Comparison of ENCODE assay signal across 14 cellular contexts in genomic region chr17:27569884-27570577, GRCh38.
DNase-seq lines count a peak whose midpoint lies in the region; ATAC-seq and TF ChIP-seq lines count a peak whose summit lies in the region.
"Had no signal": no experiment of that assay in that cellular context is flagged by ENCODE, and none has a peak within 500 bp of the region (broad histone marks: within the 10 kb centered on the region; RNA-seq: fewer than 3 reads in every experiment).

No MANE protein-coding gene starts in this region.

- ATAC-seq in SK-N-SH treated with all-trans-retinoic acid at 6 μM for 48 hours (no peak), GM18505 (IDR thresholded peaks at IDR 0.05; ENCODE audit: unreplicated experiment) (no peak), HG03135 (IDR thresholded peaks at IDR 0.05; ENCODE audit: unreplicated experiment) (no peak), GM19455 (IDR thresholded peaks at IDR 0.05; ENCODE audit: unreplicated experiment) (no peak)
- ATAC-seq in central memory CD8-positive, alpha-beta T cell (replicated peaks; ENCODE audit: extremely low read depth, poor library complexity, severe bottlenecking) = no peak
- ATAC-seq: Right ventricle myocardium inferior had no signal

- peaks cover 14% of the 10 kb centered on the region for H3K79me1 ChIP-seq in trophoblast cell (ENCODE audit: low read length)

- WGBS in SK-N-SH (ENCODE audit: low lambda C conversion rate) = 91% methylated on average over 7 of the region's 7 CpGs
- no CpG with 5 or more reads among the region's 7 CpGs for WGBS in trophoblast cell (ENCODE audit: extremely low coverage, insufficient coverage, insufficient read length)

- H3K4me2 ChIP-seq in SK-N-SH (no peak overlapping the region), trophoblast cell (ENCODE audit: low read length) (no peak overlapping the region)

- H2AFZ ChIP-seq in SK-N-SH (ENCODE audit: low read depth) = no peak overlapping the region
- peak overlapping the region; percentile 37 for H2AFZ ChIP-seq in trophoblast cell (ENCODE audit: insufficient read depth, low read length, poor library complexity)

- H3K9me3 ChIP-seq in SK-N-SH (no peaks in the 10 kb centered on the region), trophoblast cell (ENCODE audit: insufficient read depth, low read depth, low read length) (no peaks in the 10 kb centered on the region)
- H3K9me3 ChIP-seq: upper lobe of right lung had no signal

- no peaks in the 10 kb centered on the region for H3K9me2 ChIP-seq in SK-N-SH

- peak overlapping the region; percentile 62 for H2AK5ac ChIP-seq in trophoblast cell (ENCODE audit: low read length)

- H4K12ac ChIP-seq in trophoblast cell (ENCODE audit: low read depth, low read length) = peak overlapping the region; percentile 25

- H3K4me1 Mint-ChIP-seq in central memory CD8-positive, alpha-beta T cell = peaks cover 32% of the 10 kb centered on the region

- H3K4me3 Mint-ChIP-seq in central memory CD8-positive, alpha-beta T cell = no peak overlapping the region

- no peak for TF ChIP-seq POLR2A in GM18505 (IDR thresholded peaks at IDR 0.05; ENCODE audit: borderline replicate concordance, extremely low read depth, insufficient read depth, insufficient read length)

- no peaks in the 10 kb centered on the region for H3K27me3 Mint-ChIP-seq in central memory CD8-positive, alpha-beta T cell

- CTCF ChIA-PET in SK-N-SH (lab: Yijun Ruan, JAX) = interaction anchor here (0.8 to 5.2 kb wide), 10 partner anchors 10 to 114 kb away, joined by 3 to 55 read pairs (median 4); partner anchors contain the start of gene KSR1

- peak overlapping the region; percentile 48 for H2BK120ac ChIP-seq in trophoblast cell (ENCODE audit: insufficient read depth, low read length, poor library complexity)

- POLR2A ChIA-PET in SK-N-SH (lab: Yijun Ruan, JAX) = no interaction called here

- peaks cover 29 to 51% of the 10 kb centered on the region in 2 experiments; a peak in 3 of 4 replicates for H3K4me1 ChIP-seq in SK-N-SH (ENCODE audit: control insufficient read depth in 1 of 2, insufficient read depth in 2 of 2, low read depth in 1 of 2, low read length in 1 of 2)
- H3K4me1 ChIP-seq in trophoblast cell (ENCODE audit: control insufficient read depth in 1 of 2, insufficient read depth in 2 of 2, low read length in 2 of 2) = peaks cover 23 to 38% of the 10 kb centered on the region in 2 experiments

- peaks cover 6% of the 10 kb centered on the region for H3K36me3 Mint-ChIP-seq in central memory CD8-positive, alpha-beta T cell (ENCODE audit: insufficient read depth)

- H4K8ac ChIP-seq in trophoblast cell (ENCODE audit: low read depth, low read length) = peak overlapping the region; percentile 41

- H3K9ac ChIP-seq in SK-N-SH = no peak overlapping the region
- no peak overlapping the region for H3K9ac ChIP-seq in trophoblast cell (ENCODE audit: low read length)

- TF ChIP-seq CTCF in SK-N-SH (IDR thresholded peaks at IDR 0.05) = no peak

- peak overlapping the region; percentile 84 for H3K27ac Mint-ChIP-seq in central memory CD8-positive, alpha-beta T cell (ENCODE audit: low read depth)

- TF ChIP-seq EP300 in SK-N-SH (IDR thresholded peaks at IDR 0.05; ENCODE audit: borderline replicate concordance in 1 of 2, low read depth in 1 of 2, low read length in 1 of 2) = no peak

- H2BK12ac ChIP-seq in trophoblast cell (ENCODE audit: low read length) = peak overlapping the region; percentile 76

- peak overlapping the region; percentile 81 for H3K18ac ChIP-seq in trophoblast cell (ENCODE audit: low read length)

- no peak overlapping the region for H3K4me3 ChIP-seq in SK-N-SH (ENCODE audit: low read depth in 2 of 2, low read length in 1 of 2)
- H3K4me3 ChIP-seq in trophoblast cell (ENCODE audit: low read depth, low read length) = no peak overlapping the region
- H3K4me3 ChIP-seq: upper lobe of right lung had no signal

- H2BK5ac ChIP-seq in trophoblast cell (ENCODE audit: low read depth, low read length, poor library complexity) = peak overlapping the region; percentile 62

- DNase-seq in SK-N-SH = peak; percentile 50
- DNase-seq in NCI-H524 (lab: John Stamatoyannopoulos, UW) = peak; percentile 41 to 66
- DNase-seq in central memory CD8-positive, alpha-beta T cell (ENCODE audit: low spot score in 2 of 2) = no peak
- peak; percentile 64 to 76 for DNase-seq in trophoblast cell
- DNase-seq: activated CD4-positive, alpha-beta T cell treated with anti-CD3 and anti-CD28 coated beads for 1 hour; activated effector memory CD4-positive, alpha-beta T cell treated with Interleukin-2 at 50 U/mL for 16 hours; NCI-H187; occipital lobe; upper lobe of right lung had no signal

- TF ChIP-seq RAD21 in SK-N-SH (IDR thresholded peaks at IDR 0.05; ENCODE audit: low read length) = no peak

- H4K20me1 ChIP-seq in SK-N-SH (ENCODE audit: insufficient read depth) = no peaks in the 10 kb centered on the region

- H3K79me2 ChIP-seq in SK-N-SH (ENCODE audit: insufficient read depth) (peaks cover 6% of the 10 kb centered on the region; the same call in 1 of the 2 replicates), trophoblast cell (ENCODE audit: control insufficient read depth, insufficient read depth, low read length, poor library complexity) (peaks cover 4% of the 10 kb centered on the region)

- H3K36me3 ChIP-seq in SK-N-SH (replicated peaks in 1 of 2; ENCODE audit: control insufficient read depth in 1 of 2, insufficient read depth in 2 of 2, low read length in 1 of 2) = no peaks in the 10 kb centered on the region
- no peaks in the 10 kb centered on the region for H3K36me3 ChIP-seq in trophoblast cell (ENCODE audit: control insufficient read depth in 1 of 2, insufficient read depth in 2 of 2, low read length in 2 of 2)
- H3K36me3 ChIP-seq: upper lobe of right lung had no signal

- H3K9me3 Mint-ChIP-seq in central memory CD8-positive, alpha-beta T cell = no peaks in the 10 kb centered on the region

- H3K27ac ChIP-seq in SK-N-SH (ENCODE audit: low read depth in 2 of 2, low read length in 1 of 2) = peak overlapping the region in 1 of 2 experiments; percentile 31; a peak in 2 of 4 replicates
- H3K27ac ChIP-seq in trophoblast cell (ENCODE audit: low read depth, low read length) = peak overlapping the region; percentile 25
- H3K27ac ChIP-seq: upper lobe of right lung had no signal

- H3F3A ChIP-seq in SK-N-SH (replicated peaks; ENCODE audit: insufficient read depth) = no peaks in the 10 kb centered on the region

- no peak overlapping the region for H3K23ac ChIP-seq in trophoblast cell (ENCODE audit: low read length)

- H3K4ac ChIP-seq in trophoblast cell (ENCODE audit: low read depth, low read length) = peak overlapping the region; percentile 39

- H3K14ac ChIP-seq in trophoblast cell (ENCODE audit: low read length) = peak overlapping the region; percentile 58

- H3K27me3 ChIP-seq in SK-N-SH (ENCODE audit: insufficient read depth) = no peaks in the 10 kb centered on the region
- H3K27me3 ChIP-seq in trophoblast cell (ENCODE audit: insufficient read depth, low read length) = no peaks in the 10 kb centered on the region
- H3K27me3 ChIP-seq: upper lobe of right lung had no signal

- H4K91ac ChIP-seq in trophoblast cell (ENCODE audit: low read depth, low read length) = peak overlapping the region; percentile 78

TF ChIP-seq in SK-N-SH, 30 proteins besides CTCF, POLR2A, EP300 and RAD21:
- TF ChIP-seq, protein P1, sequence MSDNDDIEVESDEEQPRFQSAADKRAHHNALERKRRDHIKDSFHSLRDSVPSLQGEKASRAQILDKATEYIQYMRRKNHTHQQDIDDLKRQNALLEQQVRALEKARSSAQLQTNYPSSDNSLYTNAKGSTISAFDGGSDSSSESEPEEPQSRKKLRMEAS (IDR thresholded peaks at IDR 0.05; ENCODE audit: low read depth) = no peak
- TF ChIP-seq FOXM1 (IDR thresholded peaks at IDR 0.05; ENCODE audit: low read depth) (no peak), FOSL2 (IDR thresholded peaks at IDR 0.05; ENCODE audit: borderline replicate concordance, low read depth) (no peak), GATA2 (CRISPR knock-in tag; IDR thresholded peaks at IDR 0.05) (peak; percentile 75)
- TF ChIP-seq, protein P2, sequence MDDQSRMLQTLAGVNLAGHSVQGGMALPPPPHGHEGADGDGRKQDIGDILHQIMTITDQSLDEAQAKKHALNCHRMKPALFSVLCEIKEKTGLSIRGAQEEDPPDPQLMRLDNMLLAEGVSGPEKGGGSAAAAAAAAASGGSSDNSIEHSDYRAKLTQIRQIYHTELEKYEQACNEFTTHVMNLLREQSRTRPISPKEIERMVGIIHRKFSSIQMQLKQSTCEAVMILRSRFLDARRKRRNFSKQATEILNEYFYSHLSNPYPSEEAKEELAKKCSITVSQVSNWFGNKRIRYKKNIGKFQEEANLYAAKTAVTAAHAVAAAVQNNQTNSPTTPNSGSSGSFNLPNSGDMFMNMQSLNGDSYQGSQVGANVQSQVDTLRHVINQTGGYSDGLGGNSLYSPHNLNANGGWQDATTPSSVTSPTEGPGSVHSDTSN (IDR thresholded peaks at IDR 0.05) = no peak

TF ChIP-seq in SK-N-SH treated with all-trans-retinoic acid at 6 μM for 48 hours, 23 proteins besides CTCF, POLR2A, EP300 and RAD21 (continues in another document):
- TF ChIP-seq RARB (CRISPR knock-in tag; IDR thresholded peaks at IDR 0.05) (no peak), OSR1 (CRISPR knock-in tag; IDR thresholded peaks at IDR 0.05) (no peak), ZFP3 (CRISPR knock-in tag; IDR thresholded peaks at IDR 0.05) (no peak), BACH2 (CRISPR knock-in tag; IDR thresholded peaks at IDR 0.05; ENCODE audit: borderline replicate concordance) (no peak)
- TF ChIP-seq, protein P3, sequence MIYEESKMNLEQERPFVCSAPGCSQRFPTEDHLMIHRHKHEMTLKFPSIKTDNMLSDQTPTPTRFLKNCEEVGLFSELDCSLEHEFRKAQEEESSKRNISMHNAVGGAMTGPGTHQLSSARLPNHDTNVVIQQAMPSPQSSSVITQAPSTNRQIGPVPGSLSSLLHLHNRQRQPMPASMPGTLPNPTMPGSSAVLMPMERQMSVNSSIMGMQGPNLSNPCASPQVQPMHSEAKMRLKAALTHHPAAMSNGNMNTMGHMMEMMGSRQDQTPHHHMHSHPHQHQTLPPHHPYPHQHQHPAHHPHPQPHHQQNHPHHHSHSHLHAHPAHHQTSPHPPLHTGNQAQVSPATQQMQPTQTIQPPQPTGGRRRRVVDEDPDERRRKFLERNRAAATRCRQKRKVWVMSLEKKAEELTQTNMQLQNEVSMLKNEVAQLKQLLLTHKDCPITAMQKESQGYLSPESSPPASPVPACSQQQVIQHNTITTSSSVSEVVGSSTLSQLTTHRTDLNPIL (CRISPR knock-in tag; IDR thresholded peaks at IDR 0.05; ENCODE audit: low read depth) = no peak

Comparison
In these comparisons a context has a peak if more than half of its experiments do, and no peak if none do; other contexts are left out.
1. DNase-seq: peak in SK-N-SH (single experiment), NCI-H524 (2 of 2) and trophoblast cell (2 of 2); none in central memory CD8-positive, alpha-beta T cell (0 of 2).